31 cellular contexts compared by ENCODE assay signal in the genomic region with DNA sequence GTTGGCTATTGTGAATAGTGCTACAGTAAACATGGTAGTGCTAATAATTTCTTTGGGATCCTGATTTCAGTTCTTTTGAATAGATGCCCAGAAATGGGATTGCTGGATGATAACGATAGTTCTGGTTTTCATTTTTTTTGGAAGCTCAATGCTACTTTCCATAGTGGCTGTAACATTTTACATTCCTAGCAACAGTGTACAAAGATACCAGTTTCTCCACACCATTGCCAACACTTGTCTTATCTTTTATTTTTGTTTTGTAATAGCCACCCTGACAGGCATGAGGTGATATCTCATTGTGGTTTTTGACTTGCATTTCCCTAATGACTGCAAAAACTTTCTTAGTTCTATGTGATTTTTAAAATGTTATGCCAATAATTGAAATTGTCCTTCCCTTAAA.
"Had no signal": no experiment of that assay in that cellular context is flagged by ENCODE, and none has a peak within 500 bp of the region (broad histone marks: within the 10 kb centered on the region; RNA-seq: fewer than 3 reads in every experiment).

No MANE protein-coding gene starts in this region.

- H3K9me3 Mint-ChIP-seq: activated T-helper 2 cell treated with anti-CD3 and anti-CD28 coated beads, Interferon-gamma antibody, Interleukin-2, Interleukin-4, amounts not matched to agents 10 μg/mL and 5 μg/mL and 100 μg/mL, durations not matched to agents 14 hours and 24 hours and 36 hours; central memory CD8-positive, alpha-beta T cell had no signal

- ATAC-seq: activated CD8-positive, alpha-beta memory T cell treated with anti-CD3 and anti-CD28 coated beads, Interleukin-2, amount 10 ng/mL, durations not matched to agents 7 days and 5 days; K562; PC-3; SK-N-SH treated with all-trans-retinoic acid at 6 μM for 48 hours had no signal

- H3K4me3 Mint-ChIP-seq: activated CD4-positive, alpha-beta memory T cell treated with anti-CD3 and anti-CD28 coated beads for 36 hours; activated CD8-positive, alpha-beta memory T cell treated with anti-CD3 and anti-CD28 coated beads, Interleukin-2, amount 10 ng/mL, durations not matched to agents 7 days and 5 days; activated naive CD4-positive, alpha-beta T cell treated with anti-CD3 and anti-CD28 coated beads, Interleukin-2, amount 50 U/mL, for 24 hours; activated naive CD8-positive, alpha-beta T cell treated with anti-CD3 and anti-CD28 coated beads, Interleukin-2, amount 10 ng/mL, durations not matched to agents 7 days and 5 days; central memory CD8-positive, alpha-beta T cell had no signal

- DNase-seq: activated CD4-positive, alpha-beta memory T cell treated with anti-CD3 and anti-CD28 coated beads for 36 hours; activated CD4-positive, alpha-beta T cell treated with anti-CD3 and anti-CD28 coated beads, Interleukin-2, amount 50 U/mL, for 1 hour; activated CD8-positive, alpha-beta memory T cell treated with anti-CD3 and anti-CD28 coated beads for 24 hours; activated CD8-positive, alpha-beta memory T cell treated with anti-CD3 and anti-CD28 coated beads, Interleukin-2, amount 10 ng/mL, durations not matched to agents 7 days and 5 days; activated CD8-positive, alpha-beta memory T cell treated with anti-CD3 and anti-CD28 coated beads, Interleukin-2, amount 50 U/mL, for 48 hours; activated gamma-delta T cell; activated naive CD4-positive, alpha-beta T cell treated with Interleukin-2 at 50 U/mL for 16 hours; activated naive CD8-positive, alpha-beta T cell treated with anti-CD3 and anti-CD28 coated beads, Interleukin-2, amount 10 ng/mL, durations not matched to agents 7 days and 5 days; activated T-cell treated with anti-CD3 and anti-CD28 coated beads, Interleukin-2, amount 50 U/mL, for 1 hour; brain microvascular endothelial cell; IMR-90; NCI-H1105 treated with DMSO at 0.1 percent for 48 hours; NCI-H1436; NCI-H1694; NCI-H1930; NCI-H510A; NCI-H526; NCI-H748 treated with DMSO at 0.1 percent for 48 hours; NK-92 treated with Interleukin-12 subunit alpha and Interleukin-12 subunit beta, amount 100 ng/mL, for 24 hours; PC-3; Peyer's patch; RPMI8226; SIG-M5; T-helper 1 cell; T-helper 2 cell; T-helper 9 cell had no signal

- H3K27ac Mint-ChIP-seq: activated CD4-positive, alpha-beta memory T cell treated with anti-CD3 and anti-CD28 coated beads for 36 hours; activated CD8-positive, alpha-beta memory T cell treated with anti-CD3 and anti-CD28 coated beads, Interleukin-2, amount 10 ng/mL, durations not matched to agents 7 days and 5 days; activated naive CD4-positive, alpha-beta T cell treated with anti-CD3 and anti-CD28 coated beads, Interleukin-2, amount 50 U/mL, for 24 hours; activated naive CD8-positive, alpha-beta T cell treated with anti-CD3 and anti-CD28 coated beads, Interleukin-2, amount 10 ng/mL, durations not matched to agents 7 days and 5 days; activated T-helper 2 cell treated with anti-CD3 and anti-CD28 coated beads, Interferon-gamma antibody, Interleukin-2, Interleukin-4, amounts not matched to agents 10 μg/mL and 5 μg/mL and 100 μg/mL, durations not matched to agents 14 hours and 24 hours and 36 hours had no signal

- H3K27me3 Mint-ChIP-seq: activated CD4-positive, alpha-beta memory T cell treated with anti-CD3 and anti-CD28 coated beads for 36 hours; activated CD8-positive, alpha-beta memory T cell treated with anti-CD3 and anti-CD28 coated beads, Interleukin-2, amount 10 ng/mL, durations not matched to agents 7 days and 5 days; activated naive CD4-positive, alpha-beta T cell treated with anti-CD3 and anti-CD28 coated beads, Interleukin-2, amount 50 U/mL, for 24 hours; activated naive CD8-positive, alpha-beta T cell treated with anti-CD3 and anti-CD28 coated beads, Interleukin-2, amount 10 ng/mL, durations not matched to agents 7 days and 5 days; central memory CD8-positive, alpha-beta T cell had no signal

- H3K4me1 Mint-ChIP-seq: activated CD8-positive, alpha-beta memory T cell treated with anti-CD3 and anti-CD28 coated beads, Interleukin-2, amount 10 ng/mL, durations not matched to agents 7 days and 5 days; activated naive CD4-positive, alpha-beta T cell treated with anti-CD3 and anti-CD28 coated beads, Interleukin-2, amount 50 U/mL, for 24 hours; activated naive CD8-positive, alpha-beta T cell treated with anti-CD3 and anti-CD28 coated beads, Interleukin-2, amount 10 ng/mL, durations not matched to agents 7 days and 5 days; central memory CD8-positive, alpha-beta T cell had no signal
